1 cellular context compared by ENCODE assay signal in genomic region chr3:196670335-196670734, GRCh38.
TF ChIP-seq lines count a peak whose summit lies in the region.

No MANE protein-coding gene starts in this region.

TF ChIP-seq in endothelial cell of umbilical vein, 7 proteins besides CTCF, POLR2A, EP300 and RAD21:
- no peak for TF ChIP-seq MAX (IDR thresholded peaks at IDR 0.05; ENCODE audit: insufficient read depth, insufficient read length)
